In genomic region chr18:58901143-58901542, GRCh38 we compare ENCODE assay signal across 22 cellular contexts.
"Had no signal": no experiment of that assay in that cellular context is flagged by ENCODE, and none has a peak within 500 bp of the region (broad histone marks: within the 10 kb centered on the region; RNA-seq: fewer than 3 reads in every experiment).

No MANE protein-coding gene starts in this region.

- DNase-seq: activated CD4-positive, alpha-beta memory T cell treated with anti-CD3 and anti-CD28 coated beads for 36 hours; activated CD4-positive, alpha-beta T cell treated with anti-CD3 and anti-CD28 coated beads for 48 hours; activated CD4-positive, CD25-positive, alpha-beta regulatory T cell; activated effector memory CD4-positive, alpha-beta T cell treated with Interleukin-2 at 50 U/mL for 16 hours; activated naive CD4-positive, alpha-beta T cell treated with anti-CD3 and anti-CD28 coated beads, Interleukin-2, amount 10 ng/mL, durations not matched to agents 7 days and 5 days; activated T-cell treated with anti-CD3 and anti-CD28 coated beads, Interleukin-2, amount 50 U/mL, for 72 hours; amygdala; effector memory CD4-positive, alpha-beta T cell; mesendoderm; naive thymus-derived CD8-positive, alpha-beta T cell; pancreas; psoas muscle; spleen; stimulated activated CD4-positive, alpha-beta T cell treated with anti-CD3 and anti-CD28 coated beads, Interleukin-4, amount 100 ng/mL, for 24 hours; stimulated activated naive CD8-positive, alpha-beta T cell treated with anti-CD3 and anti-CD28 coated beads, Interleukin-15, Interleukin-2, amounts not matched to agents 100 U/mL and 50 U/mL, for 24 hours; substantia nigra; T1000; tibial artery had no signal

- H3K4me3 Mint-ChIP-seq: activated CD4-positive, alpha-beta memory T cell treated with anti-CD3 and anti-CD28 coated beads for 36 hours; activated naive CD4-positive, alpha-beta T cell treated with anti-CD3 and anti-CD28 coated beads, Interleukin-2, amount 10 ng/mL, durations not matched to agents 7 days and 5 days; activated T-cell treated with anti-CD3 and anti-CD28 coated beads, Interleukin-2, amount 50 U/mL, for 72 hours; naive thymus-derived CD8-positive, alpha-beta T cell; T-helper 1 cell treated with Interleukin-12 subunit alpha and Interleukin-12 subunit beta and Interleukin-4 antibody, amounts not matched to agents 30 μg/mL and 1 μg/mL, for 36 hours had no signal

- H3K36me3 ChIP-seq: neutrophil, pancreas, right atrium auricular region had no signal

- H3K4me3 ChIP-seq: esophagus muscularis mucosa, pancreas, psoas muscle, right atrium auricular region, spleen, tibial artery had no signal

- H3K27ac Mint-ChIP-seq: activated CD4-positive, alpha-beta memory T cell treated with anti-CD3 and anti-CD28 coated beads for 36 hours; activated naive CD4-positive, alpha-beta T cell treated with anti-CD3 and anti-CD28 coated beads, Interleukin-2, amount 10 ng/mL, durations not matched to agents 7 days and 5 days; activated T-cell treated with anti-CD3 and anti-CD28 coated beads, Interleukin-2, amount 50 U/mL, for 72 hours; T-helper 1 cell treated with Interleukin-12 subunit alpha and Interleukin-12 subunit beta and Interleukin-4 antibody, amounts not matched to agents 30 μg/mL and 1 μg/mL, for 36 hours had no signal

- H3K9me3 ChIP-seq: esophagus muscularis mucosa, neutrophil, pancreas, psoas muscle, right atrium auricular region, spleen, tibial artery had no signal

- ATAC-seq: activated T-cell treated with anti-CD3 and anti-CD28 coated beads, Interleukin-2, amount 50 U/mL, for 72 hours; naive thymus-derived CD8-positive, alpha-beta T cell; pancreas; psoas muscle; stimulated activated naive CD8-positive, alpha-beta T cell treated with anti-CD3 and anti-CD28 coated beads, Interleukin-15, Interleukin-2, amounts not matched to agents 100 U/mL and 50 U/mL, for 24 hours had no signal

- H3K4me1 ChIP-seq: pancreas had no signal

- H3K27me3 Mint-ChIP-seq: activated CD4-positive, alpha-beta memory T cell treated with anti-CD3 and anti-CD28 coated beads for 36 hours had no signal

- H3K27me3 ChIP-seq: esophagus muscularis mucosa, neutrophil, pancreas, right atrium auricular region, spleen, tibial artery had no signal

- H3K36me3 Mint-ChIP-seq: activated CD4-positive, alpha-beta memory T cell treated with anti-CD3 and anti-CD28 coated beads for 36 hours; activated naive CD4-positive, alpha-beta T cell treated with anti-CD3 and anti-CD28 coated beads, Interleukin-2, amount 10 ng/mL, durations not matched to agents 7 days and 5 days; naive thymus-derived CD8-positive, alpha-beta T cell had no signal

- H3K9me3 Mint-ChIP-seq: activated CD4-positive, alpha-beta memory T cell treated with anti-CD3 and anti-CD28 coated beads for 36 hours; activated naive CD4-positive, alpha-beta T cell treated with anti-CD3 and anti-CD28 coated beads, Interleukin-2, amount 10 ng/mL, durations not matched to agents 7 days and 5 days; activated T-cell treated with anti-CD3 and anti-CD28 coated beads, Interleukin-2, amount 50 U/mL, for 72 hours; T-helper 1 cell treated with Interleukin-12 subunit alpha and Interleukin-12 subunit beta and Interleukin-4 antibody, amounts not matched to agents 30 μg/mL and 1 μg/mL, for 36 hours had no signal

- H3K27ac ChIP-seq: esophagus muscularis mucosa, neutrophil, pancreas had no signal
